Comparison of ENCODE assay signal across 2 cellular contexts in genomic region chr11:77370217-77370616, GRCh38.
TF ChIP-seq lines count a peak whose summit lies in the region.

No MANE protein-coding gene starts in this region.

TF ChIP-seq in GM23338, 12 proteins besides CTCF, POLR2A, EP300 and RAD21:
- TF ChIP-seq, protein P1, sequence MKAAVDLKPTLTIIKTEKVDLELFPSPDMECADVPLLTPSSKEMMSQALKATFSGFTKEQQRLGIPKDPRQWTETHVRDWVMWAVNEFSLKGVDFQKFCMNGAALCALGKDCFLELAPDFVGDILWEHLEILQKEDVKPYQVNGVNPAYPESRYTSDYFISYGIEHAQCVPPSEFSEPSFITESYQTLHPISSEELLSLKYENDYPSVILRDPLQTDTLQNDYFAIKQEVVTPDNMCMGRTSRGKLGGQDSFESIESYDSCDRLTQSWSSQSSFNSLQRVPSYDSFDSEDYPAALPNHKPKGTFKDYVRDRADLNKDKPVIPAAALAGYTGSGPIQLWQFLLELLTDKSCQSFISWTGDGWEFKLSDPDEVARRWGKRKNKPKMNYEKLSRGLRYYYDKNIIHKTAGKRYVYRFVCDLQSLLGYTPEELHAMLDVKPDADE (IDR thresholded peaks at IDR 0.05) = no peak
- no peak for TF ChIP-seq STAT1 (IDR thresholded peaks at IDR 0.05; ENCODE audit: unreplicated experiment)
- TF ChIP-seq ZNF331 (CRISPR knock-in tag; IDR thresholded peaks at IDR 0.05; ENCODE audit: low read depth) = no peak
- no peak for TF ChIP-seq POLR2AphosphoS5 (IDR thresholded peaks at IDR 0.05; ENCODE audit: low read depth)
- no peak for TF ChIP-seq EZH2phosphoT487 (IDR thresholded peaks at IDR 0.05; ENCODE audit: unreplicated experiment)
- no peak for TF ChIP-seq NANOG (IDR thresholded peaks at IDR 0.05; ENCODE audit: borderline replicate concordance)

TF ChIP-seq in HepG2, 621 proteins besides CTCF, POLR2A, EP300 and RAD21 (continued from another document):
- TF ChIP-seq ZNF414 (CRISPR knock-in tag; IDR thresholded peaks at IDR 0.05) = no peak
